Comparison of ENCODE assay signal across 12 cellular contexts in the genomic region with DNA sequence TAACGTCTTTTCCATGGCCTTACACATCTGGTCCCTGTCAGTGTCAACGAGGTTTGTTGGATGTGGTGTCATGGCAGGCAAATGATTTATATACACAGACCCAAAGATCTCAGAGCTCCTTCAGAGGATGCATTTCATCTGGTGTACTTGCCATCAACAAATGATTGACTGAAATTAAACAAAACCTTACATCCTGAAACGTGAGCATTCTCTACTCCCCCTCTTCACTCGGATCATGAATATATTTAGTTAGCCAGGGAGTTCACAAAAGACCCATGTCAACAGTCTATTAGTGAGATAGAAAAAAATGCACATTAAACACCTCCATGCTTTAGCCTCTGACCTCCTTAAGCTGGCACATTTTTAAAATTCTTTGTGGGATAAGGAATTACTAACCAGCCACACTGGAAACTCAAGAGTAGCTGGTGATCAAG.
A peak's percentile ranks its signal among the peaks of the same experiment; 100 is the strongest.
DNase-seq lines count a peak whose midpoint lies in the region; ATAC-seq, FAIRE-seq and TF ChIP-seq lines count a peak whose summit lies in the region.
"Had no signal": no experiment of that assay in that cellular context is flagged by ENCODE, and none has a peak within 500 bp of the region (broad histone marks: within the 10 kb centered on the region; RNA-seq: fewer than 3 reads in every experiment).

No MANE protein-coding gene starts in this region.

- TF ChIP-seq POLR2A in GM12891 (IDR thresholded peaks at IDR 0.05; ENCODE audit: low read depth, low read length) (no peak), prostate gland (IDR thresholded peaks at IDR 0.05) (no peak)

- peaks cover 100% of the 10 kb centered on the region for H3K79me2 ChIP-seq in neural progenitor cell (ENCODE audit: low read depth)

- peak overlapping the region; percentile 38 for H3K27ac ChIP-seq in neural progenitor cell
- no peak overlapping the region for H3K27ac ChIP-seq in prostate gland
- H3K27ac ChIP-seq: right lobe of liver, thoracic aorta had no signal

- H3K27me3 ChIP-seq in neural progenitor cell (no peaks in the 10 kb centered on the region), prostate gland (replicated peaks; ENCODE audit: insufficient read depth) (no peaks in the 10 kb centered on the region)
- H3K27me3 ChIP-seq: right lobe of liver had no signal

- peaks cover 14% of the 10 kb centered on the region for H3K36me3 Mint-ChIP-seq in neural progenitor cell

- H3K9ac ChIP-seq in neural progenitor cell = no peak overlapping the region

- H3F3A ChIP-seq in neural progenitor cell (ENCODE audit: low read depth) = peaks cover 13% of the 10 kb centered on the region

- H3K27ac Mint-ChIP-seq in neural progenitor cell = peak overlapping the region; percentile 4
- H3K27ac Mint-ChIP-seq: activated T-cell treated with anti-CD3 and anti-CD28 coated beads, Interleukin-2, amount 50 U/mL, for 72 hours had no signal

- peaks cover 100% of the 10 kb centered on the region for H4K20me1 ChIP-seq in neural progenitor cell (ENCODE audit: low read depth)

- no peak for FAIRE-seq in GM12891 (lab: Jason Lieb, UNC)

- peak overlapping the region; percentile 32 for H3K4me2 ChIP-seq in neural progenitor cell

- 56% methylated on average over 4 of the region's 4 CpGs for WGBS in prostate gland

- H3K9me3 ChIP-seq in neural progenitor cell (ENCODE audit: low read depth) (no peaks in the 10 kb centered on the region), prostate gland (no peaks in the 10 kb centered on the region)
- H3K9me3 ChIP-seq: right lobe of liver, thoracic aorta had no signal

- ATAC-seq in GM18867 (IDR thresholded peaks at IDR 0.05; ENCODE audit: unreplicated experiment) = no peak
- ATAC-seq: activated T-cell treated with anti-CD3 and anti-CD28 coated beads, Interleukin-2, amount 50 U/mL, for 72 hours; right lobe of liver had no signal

- peaks cover 58% of the 10 kb centered on the region for H3K4me1 Mint-ChIP-seq in neural progenitor cell

- no peak overlapping the region for H3K4me3 ChIP-seq in choroid plexus epithelial cell (ENCODE audit: low read depth, low read length)
- no peak overlapping the region for H3K4me3 ChIP-seq in neural progenitor cell
- no peak overlapping the region for H3K4me3 ChIP-seq in prostate gland
- H3K4me3 ChIP-seq: right lobe of liver, thoracic aorta had no signal

- H3K36me3 ChIP-seq in neural progenitor cell (no peaks in the 10 kb centered on the region), prostate gland (no peaks in the 10 kb centered on the region)
- H3K36me3 ChIP-seq: right lobe of liver, thoracic aorta had no signal

- peaks cover 38% of the 10 kb centered on the region for H3K4me1 ChIP-seq in neural progenitor cell
- H3K4me1 ChIP-seq in prostate gland (replicated peaks) = no peaks in the 10 kb centered on the region
- H3K4me1 ChIP-seq: right lobe of liver had no signal

- no peak overlapping the region for H2AFZ ChIP-seq in neural progenitor cell (replicated peaks)

- peaks cover 3% of the 10 kb centered on the region for H3K27me3 Mint-ChIP-seq in neural progenitor cell (ENCODE audit: insufficient read depth, low read depth)

- peaks cover 6% of the 10 kb centered on the region for H3K9me3 Mint-ChIP-seq in neural progenitor cell
- H3K9me3 Mint-ChIP-seq: activated T-cell treated with anti-CD3 and anti-CD28 coated beads, Interleukin-2, amount 50 U/mL, for 72 hours had no signal

- intact Hi-C loops in prostate gland (cut with DNase I) = no loop called here

- DNase-seq in ELR (ENCODE audit: low read depth) = peak; percentile 52
- DNase-seq in LHCN-M2 (ENCODE audit: low read depth) = peak; percentile 76
- peak; percentile 38 for DNase-seq in choroid plexus epithelial cell (ENCODE audit: low read depth)
- peak; percentile 29 for DNase-seq in neural progenitor cell (ENCODE audit: low spot score)
- no peak for DNase-seq in GM12891 (ENCODE audit: insufficient read length, low spot score)
- DNase-seq in prostate gland (ENCODE audit: low spot score) = no peak
- no peak for DNase-seq in activated CD4-positive, CD25-positive, alpha-beta regulatory T cell treated with anti-CD3 and anti-CD28 coated beads, Interleukin-2, amount 50 U/mL, for 72 hours
- DNase-seq: activated T-cell treated with anti-CD3 and anti-CD28 coated beads, Interleukin-2, amount 50 U/mL, for 72 hours; NCI-H524 treated with DMSO at 0.1 percent for 48 hours; right lobe of liver had no signal

- no peak overlapping the region for H3K4me3 Mint-ChIP-seq in neural progenitor cell
- H3K4me3 Mint-ChIP-seq: activated T-cell treated with anti-CD3 and anti-CD28 coated beads, Interleukin-2, amount 50 U/mL, for 72 hours had no signal

- TF ChIP-seq CTCF in choroid plexus epithelial cell (conservative IDR thresholded peaks at IDR 0.05; ENCODE audit: low read depth, low read length) (no peak), neural progenitor cell (IDR thresholded peaks at IDR 0.05) (no peak), prostate gland (IDR thresholded peaks at IDR 0.05) (no peak)

TF ChIP-seq in GM12891, 5 proteins besides CTCF, POLR2A, EP300 and RAD21:
- TF ChIP-seq PAX5 (IDR thresholded peaks at IDR 0.05; ENCODE audit: insufficient read depth, low read length, severe bottlenecking) (no peak), POU2F2 (IDR thresholded peaks at IDR 0.05; ENCODE audit: low read depth, low read length) (no peak), POLR2AphosphoS5 (IDR thresholded peaks at IDR 0.05; ENCODE audit: low read depth, low read length) (no peak), SPI1 (IDR thresholded peaks at IDR 0.05; ENCODE audit: low read depth, low read length) (no peak)

Comparison
In these comparisons a context has a peak if more than half of its experiments do, and no peak if none do; other contexts are left out.
1. DNase-seq: peak in ELR (single experiment), LHCN-M2 (single experiment), choroid plexus epithelial cell (single experiment) and neural progenitor cell (single experiment); none in GM12891 (single experiment), prostate gland (single experiment) and activated CD4-positive, CD25-positive, alpha-beta regulatory T cell treated with anti-CD3 and anti-CD28 coated beads, Interleukin-2, amount 50 U/mL, for 72 hours (single experiment).